In the genomic region with DNA sequence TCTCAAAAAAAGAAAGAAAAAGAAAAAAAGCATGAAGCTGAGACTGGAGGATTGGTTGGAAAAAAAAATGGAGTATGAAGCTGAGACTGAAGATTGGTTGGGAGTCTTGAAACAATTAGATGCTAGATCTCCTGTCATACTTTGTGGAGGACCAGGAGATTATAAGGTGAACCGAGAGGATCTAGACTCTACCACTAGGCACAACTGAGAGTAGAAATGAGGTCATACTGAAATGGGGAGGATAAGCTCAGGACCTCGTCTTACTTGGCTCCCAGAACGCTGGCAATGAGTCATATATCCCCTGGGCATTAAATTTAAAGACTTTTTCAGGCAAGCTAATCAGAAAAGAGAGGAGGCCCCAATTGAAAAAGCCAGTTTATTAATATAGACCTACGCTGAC, we compare ENCODE assay signal across 9 cellular contexts. TPM values are rescaled to one million over a fixed set of nuclear protein-coding genes. Genes with fewer than 3 reads are reported as not detected.
DNase-seq lines count a peak whose midpoint lies in the region; ATAC-seq and TF ChIP-seq lines count a peak whose summit lies in the region.
"Had no signal": no experiment of that assay in that cellular context is flagged by ENCODE, and none has a peak within 500 bp of the region (broad histone marks: within the 10 kb centered on the region; RNA-seq: fewer than 3 reads in every experiment).

No MANE protein-coding gene starts in this region.

- no peaks in the 10 kb centered on the region for H3K9me3 ChIP-seq in IMR-90 (ENCODE audit: control insufficient read depth, insufficient read depth, low read length)

- no peak overlapping the region for H2BK15ac ChIP-seq in IMR-90 (ENCODE audit: low read depth, low read length)

- peaks cover 37% of the 10 kb centered on the region for H3K4me1 Mint-ChIP-seq in chondrocyte (ENCODE audit: low read depth)

- no peak overlapping the region for H2BK5ac ChIP-seq in IMR-90 (ENCODE audit: low read depth, low read length, poor library complexity, severe bottlenecking)

- no peak overlapping the region for H3K27ac ChIP-seq in IMR-90 (ENCODE audit: insufficient read depth, low read length)

- H2BK120ac ChIP-seq in IMR-90 (ENCODE audit: low read depth, low read length), result no peak overlapping the region

- dilution Hi-C loops in IMR-90 (cut with HindIII; ENCODE audit: low sequenced_read_pairs, unreplicated experiment), result no loop called here

- H3K4me2 ChIP-seq in IMR-90 (ENCODE audit: low read depth, low read length), result no peak overlapping the region; the same call in 1 of the 2 replicates

- H3K18ac ChIP-seq in IMR-90 (ENCODE audit: low read depth, low read length), result no peak overlapping the region

- no peak overlapping the region for H2BK20ac ChIP-seq in IMR-90 (ENCODE audit: low read depth, low read length)

- no peaks in the 10 kb centered on the region for H4K20me1 ChIP-seq in IMR-90 (ENCODE audit: insufficient read depth, low read length)

- no CpG with 5 or more reads among the region's 4 CpGs for WGBS in IMR-90 (ENCODE audit: extremely low coverage in 2 of 2, insufficient read length in 1 of 2), 2 experiments

- peaks cover 5% of the 10 kb centered on the region; the same call in 1 of the 2 replicates for H3K4me1 ChIP-seq in IMR-90 (ENCODE audit: control insufficient read depth, insufficient read depth, low read length)

- no peak overlapping the region for H3K4ac ChIP-seq in IMR-90 (ENCODE audit: low read depth, low read length)

- H3K4me3 Mint-ChIP-seq in chondrocyte (ENCODE audit: unreplicated experiment), result no peak overlapping the region

- no peak overlapping the region for H2AK9ac ChIP-seq in IMR-90 (replicated peaks; ENCODE audit: low read depth, low read length, poor library complexity)

- H3K9ac ChIP-seq in IMR-90 (ENCODE audit: low read depth, low read length), result no peak overlapping the region

- no peak overlapping the region for H3K4me3 ChIP-seq in IMR-90 (ENCODE audit: insufficient read depth, low read depth, low read length)

- no peak overlapping the region for H4K8ac ChIP-seq in IMR-90 (ENCODE audit: low read depth in 2 of 2, low read length in 2 of 2)

- H3K27me3 ChIP-seq in IMR-90 (ENCODE audit: control insufficient read depth, insufficient read depth, low read length), result no peaks in the 10 kb centered on the region

- POLR2A ChIA-PET in IMR-90 (lab: Charles Lee; ENCODE audit: unreplicated experiment), result interaction anchor here (0.6 kb wide), 1 partner anchor 13 kb away, joined by 3 read pairs; no protein-coding TSS in a partner anchor

- DNase-seq in NCI-H82 (lab: John Stamatoyannopoulos, UW), result peak; percentile 33
- no peak for DNase-seq in NCI-H82 treated with DMSO at 0.1 percent for 48 hours (lab: John Stamatoyannopoulos, UW; ENCODE audit: unreplicated experiment)
- peak; percentile 83 for DNase-seq in IMR-90
- DNase-seq in chondrocyte (ENCODE audit: low spot score), result no peak
- peak; percentile 41 for DNase-seq in smooth muscle cell of the brain vasculature (ENCODE audit: low read depth, low spot score)
- no peak for DNase-seq in UCSD-AML1 (lab: John Stamatoyannopoulos, UW; ENCODE audit: unreplicated experiment)
- no peak for DNase-seq in NCI-H1436 treated with DMSO at 0.1 percent for 48 hours (lab: John Stamatoyannopoulos, UW)
- no peak for DNase-seq in NOMO-1 treated with DMSO at 0.1 percent for 48 hours (lab: John Stamatoyannopoulos, UW; ENCODE audit: unreplicated experiment)
- DNase-seq: NCI-H1930 had no signal

- intact Hi-C loops in IMR-90 (cut with micrococcal nuclease), result no loop called here

- H4K91ac ChIP-seq in IMR-90 (ENCODE audit: insufficient read depth, low read depth, low read length), result no peak overlapping the region

- ATAC-seq in IMR-90 (ENCODE audit: low read depth), result no peak

- H3K36me3 Mint-ChIP-seq in chondrocyte (ENCODE audit: low read depth), result no peaks in the 10 kb centered on the region

- no peak overlapping the region for H4K5ac ChIP-seq in IMR-90 (ENCODE audit: low read depth, low read length)

- TF ChIP-seq POLR2A in IMR-90 (IDR thresholded peaks at IDR 0.05; ENCODE audit: low read depth, low read length), result no peak

- TF ChIP-seq CTCF in IMR-90 (conservative IDR thresholded peaks at IDR 0.05; ENCODE audit: low read depth, low read length), result peak; percentile 15; the same call in 1 of the 2 replicates
- TF ChIP-seq CTCF in chondrocyte (IDR thresholded peaks at IDR 0.05), result no peak

- H3K23ac ChIP-seq in IMR-90 (ENCODE audit: low read depth, low read length), result no peak overlapping the region

- BruUV-seq in IMR-90 (replicated peaks; lab: Mats Ljungman, UMichigan), result no TSS peak

- H3K27ac Mint-ChIP-seq in chondrocyte (ENCODE audit: unreplicated experiment), result peak overlapping the region; percentile 59

- no peak overlapping the region for H2AK5ac ChIP-seq in IMR-90 (ENCODE audit: low read depth, low read length)

- no peak for TF ChIP-seq RAD21 in IMR-90 (IDR thresholded peaks at IDR 0.05; ENCODE audit: low read length)

- H3K79me1 ChIP-seq in IMR-90 (ENCODE audit: low read depth in 1 of 2, low read length in 2 of 2), result peaks cover 11 to 37% of the 10 kb centered on the region in 2 experiments

- no peak overlapping the region for H3K14ac ChIP-seq in IMR-90 (replicated peaks; ENCODE audit: low read depth, low read length)

- H3K27me3 Mint-ChIP-seq in chondrocyte (ENCODE audit: low read depth), result no peaks in the 10 kb centered on the region

- peaks cover 3% of the 10 kb centered on the region; the same call in 1 of the 2 replicates for H3K9me1 ChIP-seq in IMR-90 (ENCODE audit: insufficient read depth, low read length)

- H3K56ac ChIP-seq in IMR-90 (ENCODE audit: extremely low read depth, insufficient read depth, low read length), result no peak overlapping the region

- no peaks in the 10 kb centered on the region for H3K36me3 ChIP-seq in IMR-90 (ENCODE audit: control insufficient read depth, insufficient read depth, low read length)

- H2AFZ ChIP-seq in IMR-90 (replicated peaks; ENCODE audit: low read length, poor library complexity), result no peak overlapping the region

- no peaks in the 10 kb centered on the region for H3K9me3 Mint-ChIP-seq in chondrocyte (ENCODE audit: low read depth)

- in situ Hi-C loops in IMR-90 (cut with MboI; ENCODE audit: low sequenced_read_pairs), result no loop called here

- CTCF ChIA-PET in IMR-90 (lab: Yijun Ruan, JAX), result no interaction called here

TF ChIP-seq in IMR-90, 13 proteins besides CTCF, POLR2A, EP300 and RAD21:
- TF ChIP-seq ELK1 (IDR thresholded peaks at IDR 0.05; ENCODE audit: borderline replicate concordance, low read depth, low read length) (no peak), FOS (IDR thresholded peaks at IDR 0.05; ENCODE audit: low read depth, low read length) (0 out of 2 replicates have a peak, but pooled peaks have one; percentile 35)

RNA-seq across cellular contexts. Expression of gene ORC2, which starts 3.3 kb away (rescaled TPM):
- total RNA-seq in IMR-90 (2012; rRNA removed) (10.0 and 13.3 TPM in 2 replicates), chondrocyte (19.2 to 35.6 TPM (median 19.8 TPM) in 3 replicates)
- 3.0 and 4.4 TPM in 2 replicates for polyA plus RNA-seq in IMR-90 (2012; rRNA removed)
- 0.78 and 1.5 TPM in 2 replicates for polyA plus RNA-seq in IMR-90 (2012; cell fraction: cytosol; rRNA removed)
- polyA plus RNA-seq in IMR-90 (2012; cell fraction: nucleus; rRNA removed; ENCODE audit: low replicate concordance), result 0.97 and 7.1 TPM in 2 replicates

Comparison
In these comparisons a context has a peak if more than half of its experiments do, and no peak if none do; other contexts are left out.
1. DNase-seq: peak in NCI-H82 (single experiment), IMR-90 (single experiment) and smooth muscle cell of the brain vasculature (single experiment); none in NCI-H82 treated with DMSO at 0.1 percent for 48 hours (single experiment), chondrocyte (single experiment), UCSD-AML1 (single experiment), NCI-H1436 treated with DMSO at 0.1 percent for 48 hours (single experiment) and NOMO-1 treated with DMSO at 0.1 percent for 48 hours (single experiment).